8 cellular contexts compared by ENCODE assay signal in the genomic region with DNA sequence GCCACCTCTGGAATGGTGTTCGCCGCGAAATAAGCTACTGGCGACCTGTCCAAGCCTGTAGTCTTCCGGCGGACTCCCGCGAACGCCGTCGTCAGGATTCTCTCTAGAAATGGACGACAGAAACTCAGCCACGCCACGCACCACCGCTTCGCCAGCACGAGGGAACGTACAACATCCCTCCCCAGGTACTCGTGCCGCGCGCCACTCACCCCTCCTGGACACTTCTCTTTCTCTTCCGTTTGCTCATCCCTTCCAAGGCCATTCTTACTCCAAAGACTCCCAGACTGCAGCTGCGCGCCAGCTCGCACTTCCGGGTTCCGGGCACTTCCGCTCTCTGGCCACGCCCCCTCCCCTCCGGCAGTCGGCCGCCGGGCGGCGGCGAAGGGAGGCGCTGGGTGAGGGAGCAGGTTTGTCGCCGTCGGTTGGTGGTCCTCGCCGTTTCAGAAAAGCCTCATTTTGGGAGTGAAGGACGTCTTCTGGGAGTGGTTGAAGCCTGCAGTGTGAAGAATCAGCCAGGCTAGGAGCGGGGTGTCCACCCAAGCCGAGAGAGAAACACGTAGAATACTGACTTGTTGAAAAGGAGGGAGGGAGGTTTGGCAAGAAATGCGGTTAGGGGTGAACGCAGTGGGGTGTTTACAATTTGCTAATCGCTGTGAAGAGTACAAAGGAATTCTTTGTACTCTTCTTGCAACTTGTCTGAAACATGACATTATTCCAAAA.
A peak's percentile ranks its signal among the peaks of the same experiment; 100 is the strongest.
DNase-seq lines count a peak whose midpoint lies in the region; ATAC-seq lines count a peak whose summit lies in the region.

A gene with protein sequence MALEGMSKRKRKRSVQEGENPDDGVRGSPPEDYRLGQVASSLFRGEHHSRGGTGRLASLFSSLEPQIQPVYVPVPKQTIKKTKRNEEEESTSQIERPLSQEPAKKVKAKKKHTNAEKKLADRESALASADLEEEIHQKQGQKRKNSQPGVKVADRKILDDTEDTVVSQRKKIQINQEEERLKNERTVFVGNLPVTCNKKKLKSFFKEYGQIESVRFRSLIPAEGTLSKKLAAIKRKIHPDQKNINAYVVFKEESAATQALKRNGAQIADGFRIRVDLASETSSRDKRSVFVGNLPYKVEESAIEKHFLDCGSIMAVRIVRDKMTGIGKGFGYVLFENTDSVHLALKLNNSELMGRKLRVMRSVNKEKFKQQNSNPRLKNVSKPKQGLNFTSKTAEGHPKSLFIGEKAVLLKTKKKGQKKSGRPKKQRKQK (minus strand): TSS at position 286 of the 720 bp plus-strand sequence. CDS start 24 bp downstream, at position 262.

- DNase-seq in AG20443 (ENCODE audit: low spot score) (peak; percentile 97), NCI-H446 (lab: John Stamatoyannopoulos, UW) (peak; percentile 91 to 92), iris pigment epithelial cell (ENCODE audit: low read depth) (peak; percentile 93)
- peak; percentile 83 for DNase-seq in activated CD4-positive, CD25-positive, alpha-beta regulatory T cell treated with anti-CD3 and anti-CD28 coated beads, Interleukin-2, amount 50 U/mL, for 16 hours (ENCODE audit: low read depth, low spot score)
- DNase-seq in central memory CD4-positive, alpha-beta T cell, result peak; percentile 88
- peak; percentile 85 to 91 for DNase-seq in stimulated activated CD4-positive, alpha-beta T cell treated with anti-CD3 and anti-CD28 coated beads, Interleukin-12 subunit alpha, Interleukin-12 subunit beta, amount 100 ng/mL, for 24 hours (ENCODE audit: low read depth in 2 of 2)

- peak; percentile 95 for ATAC-seq in GM19035 (IDR thresholded peaks at IDR 0.05; ENCODE audit: unreplicated experiment)
- peak; percentile 94 for ATAC-seq in HG03342 (IDR thresholded peaks at IDR 0.05; ENCODE audit: unreplicated experiment)

Comparison
In these comparisons a context has a peak if more than half of its experiments do, and no peak if none do; other contexts are left out.
1. Peak in every context shown above with its lines: DNase-seq and ATAC-seq.